ENCODE assay signal across 24 cellular contexts in genomic region chr17:78122991-78123249, GRCh38. TPM values are rescaled to one million over a fixed set of nuclear protein-coding genes. Genes with fewer than 3 reads are reported as not detected.
DNase-seq lines count a peak whose midpoint lies in the region; ATAC-seq, FAIRE-seq and TF ChIP-seq lines count a peak whose summit lies in the region.
"Had no signal": no experiment of that assay in that cellular context is flagged by ENCODE, and none has a peak within 500 bp of the region (broad histone marks: within the 10 kb centered on the region; RNA-seq: fewer than 3 reads in every experiment).

No MANE protein-coding gene starts in this region.

- peaks cover 68% of the 10 kb centered on the region for H3K36me3 Mint-ChIP-seq in activated CD4-positive, alpha-beta T cell treated with anti-CD3 and anti-CD28 coated beads, Interleukin-2, amount 10 ng/mL, durations not matched to agents 7 days and 5 days (ENCODE audit: low read depth)
- H3K36me3 Mint-ChIP-seq in stimulated activated effector memory CD8-positive, alpha-beta T cell treated with anti-CD3 and anti-CD28 coated beads, Interleukin-12 subunit alpha, Interleukin-12 subunit beta, amount 100 ng/mL, for 72 hours, result peaks cover 90% of the 10 kb centered on the region
- H3K36me3 Mint-ChIP-seq in endodermal cell (ENCODE audit: low read depth), result peaks cover 29% of the 10 kb centered on the region

- ATAC-seq in GM12878, result no peak
- ATAC-seq in stimulated activated effector memory CD8-positive, alpha-beta T cell treated with anti-CD3 and anti-CD28 coated beads, Interleukin-12 subunit alpha, Interleukin-12 subunit beta, amount 100 ng/mL, for 72 hours, result no peak
- ATAC-seq: A549, HCT116 had no signal

- RAD21 ChIA-PET in GM12878 (lab: Charles Lee; ENCODE audit: unreplicated experiment), result interaction anchor here (1.2 kb wide), 1 partner anchor 11 kb away, joined by 6 read pairs; no protein-coding TSS in a partner anchor

- no TSS peak for BruUV-seq in GM12878 (replicated peaks; lab: Mats Ljungman, UMichigan)

- no peaks in the 10 kb centered on the region for H3K9me3 ChIP-seq in Karpas-422 (ENCODE audit: low read length)
- no peaks in the 10 kb centered on the region for H3K9me3 ChIP-seq in GM12878 (replicated peaks; ENCODE audit: control insufficient read depth, insufficient read depth, low read length)
- no peaks in the 10 kb centered on the region for H3K9me3 ChIP-seq in endodermal cell (ENCODE audit: control insufficient read depth, low read length)
- H3K9me3 ChIP-seq: A549 had no signal

- intact Hi-C loops in GM12878 (cut with micrococcal nuclease; ENCODE audit: unreplicated experiment), result no loop called here

- in situ Hi-C loops in GM12878 (cut with MboI), result no loop called here

- peak overlapping the region; percentile 66 for H3K4me3 Mint-ChIP-seq in activated CD4-positive, alpha-beta T cell treated with anti-CD3 and anti-CD28 coated beads, Interleukin-2, amount 10 ng/mL, durations not matched to agents 7 days and 5 days
- peak overlapping the region; percentile 99 for H3K4me3 Mint-ChIP-seq in stimulated activated effector memory CD8-positive, alpha-beta T cell treated with anti-CD3 and anti-CD28 coated beads, Interleukin-12 subunit alpha, Interleukin-12 subunit beta, amount 100 ng/mL, for 72 hours
- no peak overlapping the region for H3K4me3 Mint-ChIP-seq in endodermal cell

- peak; percentile 57 for FAIRE-seq in GM12878 (lab: Jason Lieb, UNC)
- FAIRE-seq: A549, endometrium, kidney, RCC 7860 had no signal

- H2AFZ ChIP-seq in Karpas-422 (ENCODE audit: low read length) (no peak overlapping the region), GM12878 (ENCODE audit: control insufficient read depth, low read depth, low read length) (no peak overlapping the region)

- no peak for TF ChIP-seq EP300 in GM12878 (IDR thresholded peaks at IDR 0.05; ENCODE audit: borderline replicate concordance in 1 of 2, control insufficient read depth in 1 of 2, low read depth in 2 of 2, low read length in 2 of 2)

- TF ChIP-seq RAD21 in GM12878 (IDR thresholded peaks at IDR 0.05; ENCODE audit: insufficient read depth, low read depth, low read length), result no peak

- H3K27me3 ChIP-seq in Karpas-422 (ENCODE audit: low read length) (no peaks in the 10 kb centered on the region), GM12878 (replicated peaks in 1 of 2; ENCODE audit: control insufficient read depth in 2 of 2, insufficient read depth in 2 of 2, low read length in 1 of 2) (no peaks in the 10 kb centered on the region), endodermal cell (ENCODE audit: control insufficient read depth, insufficient read depth, low read length, poor library complexity, severe bottlenecking) (no peaks in the 10 kb centered on the region)

- TF ChIP-seq CTCF in GM12878 (IDR thresholded peaks at IDR 0.05 in 2 of 3, conservative IDR thresholded peaks at IDR 0.05 in 1 of 3; ENCODE audit: control insufficient read depth in 2 of 3, extremely low read depth in 1 of 3, insufficient read depth in 1 of 3, low read depth in 3 of 3, low read length in 3 of 3) (no peak), endodermal cell (conservative IDR thresholded peaks at IDR 0.05) (no peak), GM10266 (IDR thresholded peaks at IDR 0.05; ENCODE audit: control insufficient read depth, insufficient read depth, low read depth, missing control alignments) (no peak)

- 96% methylated on average over 2 of the region's 2 CpGs for WGBS in GM12878 (ENCODE audit: insufficient coverage, insufficient replicate concordance, low lambda C conversion rate, missing lambda C conversion rate)
- WGBS in endodermal cell (ENCODE audit: insufficient coverage in 1 of 2, insufficient read length in 1 of 2), 2 experiments, result 33 to 77% methylated on average over 1 to 2 of the region's 2 CpGs

- H3K27ac Mint-ChIP-seq in activated CD4-positive, alpha-beta T cell treated with anti-CD3 and anti-CD28 coated beads, Interleukin-2, amount 10 ng/mL, durations not matched to agents 7 days and 5 days, result peak overlapping the region; percentile 78
- H3K27ac Mint-ChIP-seq in stimulated activated effector memory CD8-positive, alpha-beta T cell treated with anti-CD3 and anti-CD28 coated beads, Interleukin-12 subunit alpha, Interleukin-12 subunit beta, amount 100 ng/mL, for 72 hours, result peak overlapping the region; percentile 91
- H3K27ac Mint-ChIP-seq in endodermal cell, result no peak overlapping the region

- H3K4me3 ChIP-seq in Karpas-422 (ENCODE audit: low read length) (no peak overlapping the region), GM12878 (peak overlapping the region; percentile 70; the same call in 1 of the 2 replicates), endodermal cell (ENCODE audit: low read length) (no peak overlapping the region)
- H3K4me3 ChIP-seq: A549 had no signal

- peak overlapping the region; percentile 92; the same call in 1 of the 2 replicates for H3K27ac ChIP-seq in Karpas-422 (ENCODE audit: low read length)
- H3K27ac ChIP-seq in GM12878 (ENCODE audit: control insufficient read depth, insufficient read depth), result no peak overlapping the region
- H3K27ac ChIP-seq in endodermal cell (ENCODE audit: low read depth, low read length), result no peak overlapping the region
- H3K27ac ChIP-seq: A549, VCaP had no signal

- no peak for DNase-seq in activated CD4-positive, alpha-beta T cell treated with anti-CD3 and anti-CD28 coated beads, Interleukin-2, amount 10 ng/mL, durations not matched to agents 7 days and 5 days
- DNase-seq in activated CD4-positive, alpha-beta T cell treated with anti-CD3 and anti-CD28 coated beads for 48 hours, result no peak
- no peak for DNase-seq in Karpas-422
- DNase-seq in GM12878 (ENCODE audit: low read depth, low spot score), result no peak
- no peak for DNase-seq in stimulated activated effector memory CD8-positive, alpha-beta T cell treated with anti-CD3 and anti-CD28 coated beads, Interleukin-12 subunit alpha, Interleukin-12 subunit beta, amount 100 ng/mL, for 72 hours (ENCODE audit: low spot score in 2 of 2)
- DNase-seq in endodermal cell, result no peak
- DNase-seq in GM10266 (ENCODE audit: extremely low spot score), result no peak
- no peak for DNase-seq in cortex of kidney (lab: John Stamatoyannopoulos, UW)
- DNase-seq: activated CD8-positive, alpha-beta memory T cell treated with anti-CD3 and anti-CD28 coated beads, Interleukin-2, amount 50 U/mL, for 4 hours; cerebellar nuclear complex; COR-L47; EL; hippocampal formation; kidney; mesenchymal stem cell; NCI-H146; NCI-H2227 treated with DMSO at 0.1 percent for 48 hours had no signal

- peaks cover 15% of the 10 kb centered on the region for H3K36me3 ChIP-seq in Karpas-422 (ENCODE audit: insufficient read depth, low read length)
- peaks cover 14 to 19% of the 10 kb centered on the region in 2 experiments for H3K36me3 ChIP-seq in GM12878 (ENCODE audit: control insufficient read depth in 2 of 2, insufficient read depth in 2 of 2, low read length in 1 of 2)
- H3K36me3 ChIP-seq in endodermal cell (ENCODE audit: control insufficient read depth, insufficient read depth, low read length), result peaks cover 18% of the 10 kb centered on the region

- H3K4me2 ChIP-seq in Karpas-422 (ENCODE audit: low read depth, low read length, poor library complexity, severe bottlenecking) (no peak overlapping the region), GM12878 (ENCODE audit: control insufficient read depth, insufficient read depth) (peak overlapping the region; percentile 93)
- H3K4me2 ChIP-seq: A549 had no signal

- TF ChIP-seq POLR2A in GM12878 (IDR thresholded peaks at IDR 0.05; ENCODE audit: low read depth, low read length), result no peak; the same call in 1 of the 2 replicates

- H3K79me2 ChIP-seq in Karpas-422 (ENCODE audit: low read length), result peaks cover 43% of the 10 kb centered on the region
- H3K79me2 ChIP-seq in GM12878 (ENCODE audit: control insufficient read depth, insufficient read depth, low read length), result peaks cover 73% of the 10 kb centered on the region

- H3K9me3 Mint-ChIP-seq in activated CD4-positive, alpha-beta T cell treated with anti-CD3 and anti-CD28 coated beads, Interleukin-2, amount 10 ng/mL, durations not matched to agents 7 days and 5 days, result no peaks in the 10 kb centered on the region
- no peaks in the 10 kb centered on the region for H3K9me3 Mint-ChIP-seq in stimulated activated effector memory CD8-positive, alpha-beta T cell treated with anti-CD3 and anti-CD28 coated beads, Interleukin-12 subunit alpha, Interleukin-12 subunit beta, amount 100 ng/mL, for 72 hours
- no peaks in the 10 kb centered on the region for H3K9me3 Mint-ChIP-seq in endodermal cell

- H4K20me1 ChIP-seq in Karpas-422 (ENCODE audit: insufficient read depth, low read depth, low read length) (peaks cover 6% of the 10 kb centered on the region; the same call in 1 of the 2 replicates), GM12878 (ENCODE audit: control insufficient read depth, insufficient read depth) (no peaks in the 10 kb centered on the region)

- H3K4me1 ChIP-seq in Karpas-422 (ENCODE audit: low read length), result peaks cover 47% of the 10 kb centered on the region
- peaks cover 61% of the 10 kb centered on the region for H3K4me1 ChIP-seq in GM12878 (ENCODE audit: control insufficient read depth, insufficient read depth, low read length)
- H3K4me1 ChIP-seq in endodermal cell (ENCODE audit: control insufficient read depth, insufficient read depth, low read length), result peaks cover 5% of the 10 kb centered on the region

- CTCF ChIA-PET in activated CD4-positive, alpha-beta T cell treated with anti-CD3 and anti-CD28 coated beads, Interleukin-2, amount 10 ng/mL, durations not matched to agents 7 days and 5 days (lab: Charles Lee), result interaction anchor here (0.9 to 10.2 kb wide), 3 partner anchors 8 to 53 kb away, joined by 3 to 118 read pairs (median 7); partner anchors contain the start of gene TMC8
- CTCF ChIA-PET in GM12878 (lab: Yijun Ruan, JAX), result interaction anchor here (2.1 to 12.7 kb wide), 2 partner anchors 14 to 52 kb away, joined by 5 to 100 read pairs; no protein-coding TSS in a partner anchor

- H3K9me2 ChIP-seq in Karpas-422 (replicated peaks; ENCODE audit: insufficient read depth, low read length), result no peaks in the 10 kb centered on the region

- POLR2A ChIA-PET in activated CD4-positive, alpha-beta T cell treated with anti-CD3 and anti-CD28 coated beads, Interleukin-2, amount 10 ng/mL, durations not matched to agents 7 days and 5 days (lab: Charles Lee), result no interaction called here
- POLR2A ChIA-PET in GM12878 (lab: Charles Lee), result interaction anchor here (0.6 kb wide), 1 partner anchor 83 kb away, joined by 7 read pairs; no protein-coding TSS in a partner anchor

- peaks cover 63% of the 10 kb centered on the region for H3K4me1 Mint-ChIP-seq in activated CD4-positive, alpha-beta T cell treated with anti-CD3 and anti-CD28 coated beads, Interleukin-2, amount 10 ng/mL, durations not matched to agents 7 days and 5 days
- H3K4me1 Mint-ChIP-seq in stimulated activated effector memory CD8-positive, alpha-beta T cell treated with anti-CD3 and anti-CD28 coated beads, Interleukin-12 subunit alpha, Interleukin-12 subunit beta, amount 100 ng/mL, for 72 hours, result peaks cover 63% of the 10 kb centered on the region
- peaks cover 4% of the 10 kb centered on the region for H3K4me1 Mint-ChIP-seq in endodermal cell

- H3K27me3 Mint-ChIP-seq in activated CD4-positive, alpha-beta T cell treated with anti-CD3 and anti-CD28 coated beads, Interleukin-2, amount 10 ng/mL, durations not matched to agents 7 days and 5 days, result no peaks in the 10 kb centered on the region
- H3K27me3 Mint-ChIP-seq in endodermal cell (ENCODE audit: insufficient read depth), result no peaks in the 10 kb centered on the region

- H3K9ac ChIP-seq in Karpas-422 (ENCODE audit: low read length), result peak overlapping the region; percentile 96; the same call in 1 of the 2 replicates
- no peak overlapping the region; the same call in 1 of the 2 replicates for H3K9ac ChIP-seq in GM12878 (ENCODE audit: control insufficient read depth, insufficient read depth, low read length)
- no peak overlapping the region for H3K9ac ChIP-seq in endodermal cell (ENCODE audit: extremely low read depth, low read length, poor library complexity, severe bottlenecking)

- SMC1A ChIA-PET in GM12878 (lab: Charles Lee; ENCODE audit: uncharacterized antibody, unreplicated experiment), result interaction anchor here (0.6 to 1.2 kb wide), 2 partner anchors 54 to 648 kb away, joined by 3 read pairs; no protein-coding TSS in a partner anchor

RNA-seq across cellular contexts. Expression of gene TMC6, which starts 5.6 kb away (rescaled TPM):
- 100 to 1,000 TPM; 414 to 438 TPM for total RNA-seq in activated CD4-positive, alpha-beta T cell treated with anti-CD3 and anti-CD28 coated beads, Interleukin-2, amount 10 ng/mL, durations not matched to agents 7 days and 5 days
- 70.7 and 179 TPM in 2 replicates for total RNA-seq in Karpas-422 (2014; rRNA removed; shearing (Covaris generic); ENCODE audit: low replicate concordance)
- total RNA-seq in GM12878 (2013; cell fraction: nucleolus; rRNA removed), result 479 and 553 TPM in 2 replicates
- total RNA-seq in GM12878 (2014; rRNA removed) (104 and 117 TPM in 2 replicates), GM12878 (2014; rRNA removed; fragmentation: Illumina TruSeq; extraction: Trizol) (34.2 and 39.1 TPM in 2 replicates), GM12878 (2021) (206 and 232 TPM in 2 replicates), endodermal cell (100 to 1,000 TPM; 143 to 149 TPM)
- polyA plus RNA-seq in GM12878 (2011; ENCODE audit: low read depth), result 47.5 TPM
- polyA plus RNA-seq in GM12878 (2011; rRNA removed) (25.6 and 38.0 TPM in 2 replicates), GM12878 (2014; fragmentation: Illumina TruSeq; extraction: Trizol) (2.0 and 20.0 TPM in 2 replicates), GM12878 (2014; fragmentation: Nextera tagmentation; extraction: Ambion mirVana) (10 to 100 TPM in 1 of 2 experiments, 1 to 10 TPM in 1; 1.9 to 11.5 TPM), GM12878 (2014; rRNA removed) (136 and 153 TPM in 2 replicates), GM12878 (2016; fragmentation: Nextera tagmentation; extraction: Ambion mirVana) (10 to 100 TPM; 82.0 to 94.4 TPM)
- 39.0 and 65.3 TPM in 2 replicates for polyA plus RNA-seq in GM12878 (2011; cell fraction: cytosol; rRNA removed)
- polyA plus RNA-seq in GM12878 (2011; cell fraction: nucleus; rRNA removed), result 658 and 780 TPM in 2 replicates
- polyA plus RNA-seq in GM12878 (2012), result 192 and 207 TPM in 2 replicates
- 24.9 and 76.7 TPM in 2 replicates for polyA minus RNA-seq in GM12878 (2011; rRNA and poly(A)+ RNA removed)
- polyA minus RNA-seq in GM12878 (2011; cell fraction: cytosol; rRNA and poly(A)+ RNA removed), result 38.3 and 48.8 TPM in 2 replicates
- 152 and 216 TPM in 2 replicates for polyA minus RNA-seq in GM12878 (2011; cell fraction: nucleus; rRNA and poly(A)+ RNA removed)
- polyA plus RNA-seq in endodermal cell (2013, experiment 1 of 2), result 30.0 TPM
- polyA plus RNA-seq in endodermal cell (2013, experiment 2 of 2), result 29.6 TPM

RNA-seq across cellular contexts. Expression of gene TMC8, which starts 7.7 kb away (rescaled TPM):
- total RNA-seq in activated CD4-positive, alpha-beta T cell treated with anti-CD3 and anti-CD28 coated beads, Interleukin-2, amount 10 ng/mL, durations not matched to agents 7 days and 5 days, result 100 to 1,000 TPM; 331 to 364 TPM
- total RNA-seq in Karpas-422 (2014; rRNA removed; shearing (Covaris generic); ENCODE audit: low replicate concordance), result 57.9 and 113 TPM in 2 replicates
- 310 and 316 TPM in 2 replicates for total RNA-seq in GM12878 (2013; cell fraction: nucleolus; rRNA removed)
- 40.9 and 41.9 TPM in 2 replicates for total RNA-seq in GM12878 (2014; rRNA removed)
- total RNA-seq in GM12878 (2014; rRNA removed; fragmentation: Illumina TruSeq; extraction: Trizol), result 22.2 and 25.4 TPM in 2 replicates
- 120 and 128 TPM in 2 replicates for total RNA-seq in GM12878 (2021)
- 110 TPM for polyA plus RNA-seq in GM12878 (2011; ENCODE audit: low read depth)
- polyA plus RNA-seq in GM12878 (2011; rRNA removed), result 19.5 and 36.5 TPM in 2 replicates
- 62.8 and 67.7 TPM in 2 replicates for polyA plus RNA-seq in GM12878 (2011; cell fraction: cytosol; rRNA removed)
- 353 and 365 TPM in 2 replicates for polyA plus RNA-seq in GM12878 (2011; cell fraction: nucleus; rRNA removed)
- 116 and 163 TPM in 2 replicates for polyA plus RNA-seq in GM12878 (2012)
- 16.7 and 45.9 TPM in 2 replicates for polyA plus RNA-seq in GM12878 (2014; fragmentation: Illumina TruSeq; extraction: Trizol)
- 1 to 10 TPM; 2.7 to 8.4 TPM for polyA plus RNA-seq in GM12878 (2014; fragmentation: Nextera tagmentation; extraction: Ambion mirVana)
- polyA plus RNA-seq in GM12878 (2014; rRNA removed), result 118 and 129 TPM in 2 replicates
- polyA plus RNA-seq in GM12878 (2016; fragmentation: Nextera tagmentation; extraction: Ambion mirVana), result 10 to 100 TPM; 38.2 to 48.1 TPM
- polyA minus RNA-seq in GM12878 (2011; rRNA and poly(A)+ RNA removed), result 87.9 and 94.3 TPM in 2 replicates
- 17.8 and 22.5 TPM in 2 replicates for polyA minus RNA-seq in GM12878 (2011; cell fraction: cytosol; rRNA and poly(A)+ RNA removed)
- 96.8 and 128 TPM in 2 replicates for polyA minus RNA-seq in GM12878 (2011; cell fraction: nucleus; rRNA and poly(A)+ RNA removed)
- 1 to 10 TPM in 1 of 2 donors, under 1 TPM in 1; 0.90 to 3.0 TPM for total RNA-seq in endodermal cell
- 0.07 TPM for polyA plus RNA-seq in endodermal cell (2013, experiment 1 of 2)
- 0.12 TPM for polyA plus RNA-seq in endodermal cell (2013, experiment 2 of 2)
- total RNA-seq: fibroblast of villous mesenchyme had no signal

RNA-seq across cellular contexts. Expression of gene C17orf99, which starts 23.3 kb away (rescaled TPM):
- not detected for total RNA-seq in activated CD4-positive, alpha-beta T cell treated with anti-CD3 and anti-CD28 coated beads, Interleukin-2, amount 10 ng/mL, durations not matched to agents 7 days and 5 days
- total RNA-seq in Karpas-422 (2014; rRNA removed; shearing (Covaris generic); ENCODE audit: low replicate concordance), result not detected in 2 replicates
- 3.6 and 5.5 TPM in 2 replicates for total RNA-seq in GM12878 (2013; cell fraction: nucleolus; rRNA removed)
- total RNA-seq in GM12878 (2014; rRNA removed) (2.1 and 5.9 TPM in 2 replicates), GM12878 (2014; rRNA removed; fragmentation: Illumina TruSeq; extraction: Trizol) (1.6 and 1.9 TPM in 2 replicates), GM12878 (2021) (3.1 and 4.4 TPM in 2 replicates), endodermal cell (not detected)
- polyA plus RNA-seq in GM12878 (2011; ENCODE audit: low read depth), result 1.5 TPM
- polyA plus RNA-seq in GM12878 (2011; rRNA removed) (2.2 and 3.5 TPM in 2 replicates), GM12878 (2014; fragmentation: Illumina TruSeq; extraction: Trizol) (0.22 and 1.4 TPM in 2 replicates), GM12878 (2014; fragmentation: Nextera tagmentation; extraction: Ambion mirVana) (under 1 TPM; 0.20 to 0.48 TPM), GM12878 (2014; rRNA removed) (4.8 and 5.6 TPM in 2 replicates), GM12878 (2016; fragmentation: Nextera tagmentation; extraction: Ambion mirVana) (1 to 10 TPM; 3.0 to 4.5 TPM)
- 4.1 and 4.5 TPM in 2 replicates for polyA plus RNA-seq in GM12878 (2011; cell fraction: cytosol; rRNA removed)
- 5.0 and 11.8 TPM in 2 replicates for polyA plus RNA-seq in GM12878 (2011; cell fraction: nucleus; rRNA removed)
- 3.6 and 6.7 TPM in 2 replicates for polyA plus RNA-seq in GM12878 (2012)
- 2.9 and 5.1 TPM in 2 replicates for polyA minus RNA-seq in GM12878 (2011; rRNA and poly(A)+ RNA removed)
- 2.7 TPM in 1 of 2 replicates, not detected in the other for polyA minus RNA-seq in GM12878 (2011; cell fraction: cytosol; rRNA and poly(A)+ RNA removed)
- 0.36 and 4.7 TPM in 2 replicates for polyA minus RNA-seq in GM12878 (2011; cell fraction: nucleus; rRNA and poly(A)+ RNA removed)
- polyA plus RNA-seq in endodermal cell (2013, experiment 1 of 2), result not detected
- not detected for polyA plus RNA-seq in endodermal cell (2013, experiment 2 of 2)
- total RNA-seq: fibroblast of villous mesenchyme, kidney had no signal
- polyA plus RNA-seq: A549, neural cell had no signal

RNA-seq across cellular contexts. Expression of gene SYNGR2, which starts 45.5 kb away (rescaled TPM):
- total RNA-seq in activated CD4-positive, alpha-beta T cell treated with anti-CD3 and anti-CD28 coated beads, Interleukin-2, amount 10 ng/mL, durations not matched to agents 7 days and 5 days, result 10 to 100 TPM; 49.7 to 57.6 TPM
- total RNA-seq in Karpas-422 (2014; rRNA removed; shearing (Covaris generic); ENCODE audit: low replicate concordance), result 31.9 and 33.6 TPM in 2 replicates
- total RNA-seq in GM12878 (2013; cell fraction: nucleolus; rRNA removed), result 161 and 167 TPM in 2 replicates
- total RNA-seq in GM12878 (2014; rRNA removed) (189 and 212 TPM in 2 replicates), GM12878 (2014; rRNA removed; fragmentation: Illumina TruSeq; extraction: Trizol) (112 and 126 TPM in 2 replicates), GM12878 (2021) (291 and 310 TPM in 2 replicates), endodermal cell (10 to 100 TPM; 39.2 to 39.6 TPM)
- polyA plus RNA-seq in GM12878 (2011; ENCODE audit: low read depth), result 105 TPM
- polyA plus RNA-seq in GM12878 (2011; rRNA removed) (134 and 329 TPM in 2 replicates), GM12878 (2014; fragmentation: Illumina TruSeq; extraction: Trizol) (69.3 and 212 TPM in 2 replicates), GM12878 (2014; fragmentation: Nextera tagmentation; extraction: Ambion mirVana) (10 to 100 TPM in 1 of 2 experiments, 1 to 10 TPM in 1; 4.4 to 28.8 TPM), GM12878 (2014; rRNA removed) (310 and 312 TPM in 2 replicates), GM12878 (2016; fragmentation: Nextera tagmentation; extraction: Ambion mirVana) (100 to 1,000 TPM; 491 to 529 TPM)
- polyA plus RNA-seq in GM12878 (2011; cell fraction: cytosol; rRNA removed), result 630 and 860 TPM in 2 replicates
- polyA plus RNA-seq in GM12878 (2011; cell fraction: nucleus; rRNA removed), result 304 and 332 TPM in 2 replicates
- 386 and 393 TPM in 2 replicates for polyA plus RNA-seq in GM12878 (2012)
- polyA minus RNA-seq in GM12878 (2011; rRNA and poly(A)+ RNA removed), result 329 and 477 TPM in 2 replicates
- polyA minus RNA-seq in GM12878 (2011; cell fraction: cytosol; rRNA and poly(A)+ RNA removed), result 131 and 150 TPM in 2 replicates
- polyA minus RNA-seq in GM12878 (2011; cell fraction: nucleus; rRNA and poly(A)+ RNA removed), result 60.8 and 82.3 TPM in 2 replicates
- polyA plus RNA-seq in endodermal cell (2013, experiment 1 of 2), result 21.7 TPM
- 16.9 TPM for polyA plus RNA-seq in endodermal cell (2013, experiment 2 of 2)

Comparison
In these comparisons a context has a peak if more than half of its experiments do, and no peak if none do; other contexts are left out.
1. RNA of gene TMC8, which starts 7.7 kb away (total RNA-seq): 331 to 364 TPM in activated CD4-positive, alpha-beta T cell treated with anti-CD3 and anti-CD28 coated beads, Interleukin-2, amount 10 ng/mL, durations not matched to agents 7 days and 5 days, 57.9 to 113 TPM in Karpas-422 and 22.2 to 316 TPM in GM12878; 0.90 to 3.0 TPM in endodermal cell; every median in the first group is over 4 times any median in the second.